Comparison of ENCODE assay signal across 8 cellular contexts in the genomic region with DNA sequence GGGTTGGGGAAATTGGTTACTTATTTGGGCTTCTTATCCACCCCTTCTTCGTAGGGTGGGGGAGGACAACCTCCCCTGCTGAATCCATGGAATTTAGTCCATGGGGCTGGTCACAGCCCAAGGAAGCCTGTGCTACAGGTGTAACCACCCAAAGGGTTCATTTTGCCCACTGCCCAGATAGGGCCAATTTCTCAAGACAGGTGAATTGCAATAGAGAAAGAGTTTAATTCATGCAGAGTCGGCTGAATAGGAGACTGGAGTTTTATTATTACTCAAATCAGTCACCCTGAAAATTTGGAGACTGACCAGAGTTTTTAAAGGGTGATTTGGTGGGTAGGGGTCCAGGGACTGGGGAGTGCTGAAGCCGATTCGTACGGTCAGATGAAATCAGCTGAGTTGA.
"Had no signal": no experiment of that assay in that cellular context is flagged by ENCODE, and none has a peak within 500 bp of the region (broad histone marks: within the 10 kb centered on the region; RNA-seq: fewer than 3 reads in every experiment).

No MANE protein-coding gene starts in this region.

- H3K36me3 ChIP-seq: HAP-1 had no signal

- ATAC-seq: HCT116 had no signal

- H3K4me3 ChIP-seq: GM23248, HAP-1 had no signal

- DNase-seq: GM23248, GOT3, H7, H9, HCEC 1CT, HFFc6 had no signal

- H3K27ac ChIP-seq: GM23248 had no signal

- H3K9ac ChIP-seq: GM23248 had no signal

- H3K4me1 ChIP-seq: HAP-1 had no signal

- H2AFZ ChIP-seq: GM23248 had no signal

- H3K27ac Mint-ChIP-seq: H9, HFFc6 had no signal

- H3K9me3 ChIP-seq: HAP-1 had no signal

- H3K4me3 Mint-ChIP-seq: H9, HFFc6 had no signal
